8 cellular contexts compared by ENCODE assay signal in the genomic region with DNA sequence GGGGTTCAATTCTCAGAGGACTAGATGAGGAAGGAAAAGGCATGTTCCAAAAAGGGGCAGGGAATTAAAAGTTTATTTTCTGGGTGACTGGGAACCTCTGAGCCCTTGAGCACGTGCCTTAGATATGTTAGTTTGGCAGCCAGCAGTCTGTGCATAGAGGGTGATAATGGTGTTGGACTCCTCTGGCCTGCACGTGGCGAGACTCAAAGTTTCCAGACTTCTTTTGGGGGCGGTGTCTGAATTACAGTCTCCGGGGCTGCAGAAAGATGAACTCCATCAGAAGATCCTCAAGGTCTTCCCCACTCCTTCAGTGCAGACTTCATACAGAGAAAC. TPM values are rescaled to one million over a fixed set of nuclear protein-coding genes. Genes with fewer than 3 reads are reported as not detected.
DNase-seq lines count a peak whose midpoint lies in the region; ATAC-seq, FAIRE-seq and TF ChIP-seq lines count a peak whose summit lies in the region.

No MANE protein-coding gene starts in this region.

- H3K4me3 ChIP-seq in Loucy (ENCODE audit: low read length, poor library complexity, severe bottlenecking) (peak overlapping the region; percentile 75), astrocyte of the spinal cord (ENCODE audit: low read depth, low read length) (peak overlapping the region; percentile 67), stomach smooth muscle (ENCODE audit: low read length in 2 of 2) (peak overlapping the region; percentile 66 to 83)

- FAIRE-seq in GM12891 (lab: Jason Lieb, UNC) = no peak

- no peaks in the 10 kb centered on the region for H3K27me3 ChIP-seq in Loucy (ENCODE audit: insufficient read depth, low read length, poor library complexity, severe bottlenecking)
- no peaks in the 10 kb centered on the region for H3K27me3 ChIP-seq in stomach smooth muscle (ENCODE audit: control insufficient read depth in 1 of 2, insufficient read depth in 2 of 2, low read length in 2 of 2)

- H3K36me3 ChIP-seq in Loucy (ENCODE audit: insufficient read depth, low read length) = no peaks in the 10 kb centered on the region
- no peaks in the 10 kb centered on the region for H3K36me3 ChIP-seq in stomach smooth muscle (ENCODE audit: control insufficient read depth in 2 of 2, insufficient read depth in 2 of 2, low read length in 2 of 2)

- H3K4me2 ChIP-seq in Loucy (ENCODE audit: low read depth, low read length, poor library complexity, severe bottlenecking) = peak overlapping the region; percentile 86

- H3K9me3 ChIP-seq in Loucy (ENCODE audit: insufficient read depth, low read depth, low read length) = no peaks in the 10 kb centered on the region
- no peaks in the 10 kb centered on the region for H3K9me3 ChIP-seq in stomach smooth muscle (ENCODE audit: control insufficient read depth in 2 of 2, low read length in 2 of 2)

- TF ChIP-seq CTCF in Loucy (conservative IDR thresholded peaks at IDR 0.05; ENCODE audit: low read length) = no peak
- no peak for TF ChIP-seq CTCF in astrocyte of the spinal cord (IDR thresholded peaks at IDR 0.05; ENCODE audit: low read depth, low read length)

- H4K20me1 ChIP-seq in Loucy (ENCODE audit: insufficient read depth, low read length, poor library complexity, severe bottlenecking) = peaks cover 31% of the 10 kb centered on the region

- DNase-seq in CD1c-positive myeloid dendritic cell (ENCODE audit: extremely low spot score) (peak; percentile 10), astrocyte of the spinal cord (ENCODE audit: low read depth, low spot score) (peak; percentile 21), left kidney (ENCODE audit: low read depth, low spot score) (peak; percentile 73), GM12891 (ENCODE audit: insufficient read length, low spot score) (no peak), SW480 (ENCODE audit: low spot score) (no peak)

- H3K79me2 ChIP-seq in Loucy (ENCODE audit: insufficient read depth, low read length) = peaks cover 33% of the 10 kb centered on the region

- H3K27ac ChIP-seq in stomach smooth muscle (ENCODE audit: low read length) = no peak overlapping the region

- H3K9ac ChIP-seq in Loucy (ENCODE audit: low read depth, low read length, poor library complexity, severe bottlenecking) = peak overlapping the region; percentile 76
- H3K9ac ChIP-seq in stomach smooth muscle (ENCODE audit: low read length in 2 of 2) = peak overlapping the region; percentile 47 to 52

- H3F3A ChIP-seq in Loucy (ENCODE audit: low read depth) = no peaks in the 10 kb centered on the region

- no peaks in the 10 kb centered on the region for H3K9me2 ChIP-seq in Loucy (replicated peaks; ENCODE audit: low read depth, low read length)

- in situ Hi-C loops in astrocyte of the spinal cord (cut with HindIII; ENCODE audit: low sequenced_read_pairs) = no loop called here

- no peak for TF ChIP-seq POLR2A in GM12891 (IDR thresholded peaks at IDR 0.05; ENCODE audit: low read depth, low read length)

- H2AFZ ChIP-seq in Loucy (ENCODE audit: low read length) = peak overlapping the region; percentile 97

- H3K4me1 ChIP-seq in Loucy (ENCODE audit: insufficient read depth, low read length, poor library complexity, severe bottlenecking) = peaks cover 51% of the 10 kb centered on the region
- H3K4me1 ChIP-seq in stomach smooth muscle (ENCODE audit: control insufficient read depth, insufficient read depth, low read length) = peaks cover 18% of the 10 kb centered on the region

- ATAC-seq in GM18873 (IDR thresholded peaks at IDR 0.05; ENCODE audit: low FRiP score, unreplicated experiment) = no peak

TF ChIP-seq in GM12891, 5 proteins besides CTCF, POLR2A, EP300 and RAD21:
- TF ChIP-seq POLR2AphosphoS5 (IDR thresholded peaks at IDR 0.05; ENCODE audit: low read depth, low read length) (no peak), PAX5 (IDR thresholded peaks at IDR 0.05; ENCODE audit: insufficient read depth, low read length, severe bottlenecking) (no peak), SPI1 (IDR thresholded peaks at IDR 0.05; ENCODE audit: low read depth, low read length) (no peak), POU2F2 (IDR thresholded peaks at IDR 0.05; ENCODE audit: low read depth, low read length) (no peak), TAF1 (IDR thresholded peaks at IDR 0.05; ENCODE audit: low read depth, low read length) (no peak)

RNA-seq across cellular contexts. Expression of a gene that starts 0.9 kb away (rescaled TPM):
- 0.03 TPM for polyA plus RNA-seq in GM12891 (2012; ENCODE audit: low read depth, missing spikeins)

Comparison
In these comparisons a context has a peak if more than half of its experiments do, and no peak if none do; other contexts are left out.
1. DNase-seq: peak in CD1c-positive myeloid dendritic cell (single experiment), astrocyte of the spinal cord (single experiment) and left kidney (single experiment); none in GM12891 (single experiment) and SW480 (single experiment).
2. Peak in every context shown above with its lines, with median percentiles within 50 percentile points of each other: H3K4me3 ChIP-seq.